In the genomic region with DNA sequence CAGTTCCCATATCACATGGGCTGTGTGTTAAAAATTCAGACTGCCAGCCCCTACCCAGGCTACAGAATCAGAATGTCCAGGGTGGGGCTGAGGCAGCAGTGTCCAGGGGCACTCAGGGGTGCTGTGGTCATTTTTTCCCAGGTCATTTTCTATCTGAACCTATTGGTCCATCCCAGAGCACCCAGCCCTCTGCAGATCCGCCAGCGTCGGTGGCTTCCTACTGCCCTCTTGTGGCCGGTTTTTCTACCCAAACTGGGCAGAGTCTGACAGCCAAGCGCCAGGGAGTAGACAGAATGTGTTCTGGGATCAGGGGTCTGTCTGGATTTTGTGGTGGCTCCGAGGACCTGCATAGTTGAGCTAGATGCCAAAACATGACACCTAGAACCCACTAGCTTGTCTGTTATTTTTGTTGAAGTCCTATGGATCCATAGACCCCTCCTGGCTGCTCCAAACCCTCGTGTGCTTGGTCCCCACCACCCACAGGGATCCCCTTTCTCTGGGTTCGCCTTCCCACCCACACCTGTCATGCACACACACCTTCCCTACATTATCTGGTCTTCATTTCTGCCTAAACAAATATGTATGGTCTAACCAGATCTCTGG, we compare ENCODE assay signal across 8 cellular contexts. TPM values are rescaled to one million over a fixed set of nuclear protein-coding genes. Genes with fewer than 3 reads are reported as not detected.
A peak's percentile ranks its signal among the peaks of the same experiment; 100 is the strongest.
DNase-seq lines count a peak whose midpoint lies in the region; ATAC-seq, FAIRE-seq and TF ChIP-seq lines count a peak whose summit lies in the region.

No MANE protein-coding gene starts in this region.

- H3K27ac Mint-ChIP-seq in memory B cell: no peak overlapping the region

- no peak overlapping the region for H3K4me3 ChIP-seq in dorsolateral prefrontal cortex

- H3K9me3 Mint-ChIP-seq in memory B cell: no peaks in the 10 kb centered on the region

- H3K36me3 Mint-ChIP-seq in memory B cell: no peaks in the 10 kb centered on the region

- H3K4me3 Mint-ChIP-seq in memory B cell: no peak overlapping the region

- TF ChIP-seq CTCF in D721Med (IDR thresholded peaks at IDR 0.05; ENCODE audit: insufficient read depth, missing control alignments): peak; percentile 81
- peak; percentile 40 to 79 (median 70) for TF ChIP-seq CTCF in dorsolateral prefrontal cortex (IDR thresholded peaks at IDR 0.05 in 54 of 56, conservative IDR thresholded peaks at IDR 0.05 in 2 of 56; ENCODE audit: low read depth in 1 of 56, partially characterized antibody in 56 of 56)

- peaks cover 32% of the 10 kb centered on the region for H3K4me1 Mint-ChIP-seq in memory B cell

- DNase-seq in D721Med (ENCODE audit: insufficient read length, low spot score): peak; percentile 57
- peak; percentile 23 to 77 for DNase-seq in NCI-H526 (lab: John Stamatoyannopoulos, UW)
- peak; percentile 59 to 61 for DNase-seq in activated CD4-positive, alpha-beta T cell treated with anti-CD3 and anti-CD28 coated beads, Interleukin-2, amount 50 U/mL, for 4 hours
- DNase-seq in dorsolateral prefrontal cortex: peak in 9 of 10 donors; percentile 35 to 74 (median 52)
- peak; percentile 52 to 69 for DNase-seq in memory B cell (ENCODE audit: low spot score in 2 of 2)
- peak; percentile 34 for DNase-seq in stimulated activated CD8-positive, alpha-beta memory T cell treated with anti-CD3 and anti-CD28 coated beads, Interleukin-15, amount 100 ng/mL, for 24 hours (ENCODE audit: low read depth)

- no peaks in the 10 kb centered on the region for H3K27me3 Mint-ChIP-seq in memory B cell

- ATAC-seq in HG02610 (IDR thresholded peaks at IDR 0.05; ENCODE audit: unreplicated experiment): peak; percentile 35
- ATAC-seq in memory B cell (ENCODE audit: low read depth): peak; percentile 64
- ATAC-seq in GM19328 (IDR thresholded peaks at IDR 0.05; ENCODE audit: unreplicated experiment): no peak

- no peak for FAIRE-seq in D721Med (lab: Jason Lieb, UNC)

- intact Hi-C loops in dorsolateral prefrontal cortex (cut with DNase I): loop anchor here in 1 of 2 donors (10.0 kb wide), 1 partner anchor 384 kb away; no protein-coding TSS in a partner anchor

- H3K27ac ChIP-seq in dorsolateral prefrontal cortex: no peak overlapping the region

- H3K27me3 ChIP-seq in dorsolateral prefrontal cortex: peaks cover 0 to 9% (median 0%) of the 10 kb centered on the region in 45 donors

RNA-seq across cellular contexts. Expression of gene RMDN2, which starts 34.1 kb away (rescaled TPM):
- total RNA-seq in dorsolateral prefrontal cortex: 10 to 100 TPM in 115 of 120 experiments, 1 to 10 TPM in 5; 6.9 to 24.8 (median 14.3) TPM
